8 cellular contexts compared by ENCODE assay signal in genomic region chr9:113621309-113621791, GRCh38.
DNase-seq lines count a peak whose midpoint lies in the region; ATAC-seq and TF ChIP-seq lines count a peak whose summit lies in the region.

No MANE protein-coding gene starts in this region.

- ATAC-seq in SK-N-SH treated with all-trans-retinoic acid at 6 μM for 48 hours (peak; percentile 40), Right ventricle myocardium inferior (peak; percentile 82), HG03520 (IDR thresholded peaks at IDR 0.05; ENCODE audit: unreplicated experiment) (no peak)

- intact Hi-C loops in Right ventricle myocardium inferior (cut with DNase I): loop anchor here (1.0 to 2.0 kb wide), 2 partner anchors 27 to 33 kb away; no protein-coding TSS in a partner anchor

- DNase-seq in COLO829 (ENCODE audit: low spot score): peak; percentile 56
- peak; percentile 90 for DNase-seq in Right ventricle myocardium inferior (ENCODE audit: missing footprints)
- peak; percentile 37 for DNase-seq in pons (ENCODE audit: low spot score)
- DNase-seq in NCI-H1092 (lab: John Stamatoyannopoulos, UW): no peak
- no peak for DNase-seq in stimulated activated CD4-positive, alpha-beta T cell treated with anti-CD3 and anti-CD28 coated beads, Interleukin-2, amount 100 ng/mL, for 24 hours
- no peak for DNase-seq in GF-D8 (lab: John Stamatoyannopoulos, UW)

TF ChIP-seq in SK-N-SH treated with all-trans-retinoic acid at 6 μM for 48 hours, 23 proteins besides CTCF, POLR2A, EP300 and RAD21:
- no peak for TF ChIP-seq ZFP3 (CRISPR knock-in tag; IDR thresholded peaks at IDR 0.05)
- TF ChIP-seq RARB (CRISPR knock-in tag; IDR thresholded peaks at IDR 0.05): no peak
- TF ChIP-seq OSR1 (CRISPR knock-in tag; IDR thresholded peaks at IDR 0.05): no peak
- no peak for TF ChIP-seq ZC3H10 (CRISPR knock-in tag; IDR thresholded peaks at IDR 0.05)
- 0 out of 2 replicates have a peak, but pooled peaks have one; percentile 24 for TF ChIP-seq ISL1 (CRISPR knock-in tag; IDR thresholded peaks at IDR 0.05)
- no peak for TF ChIP-seq SNAI2 (CRISPR knock-in tag; IDR thresholded peaks at IDR 0.05)

Comparison
In these comparisons a context has a peak if more than half of its experiments do, and no peak if none do; other contexts are left out.
1. DNase-seq: peak in COLO829 (single experiment), Right ventricle myocardium inferior (single experiment) and pons (single experiment); none in NCI-H1092 (single experiment), stimulated activated CD4-positive, alpha-beta T cell treated with anti-CD3 and anti-CD28 coated beads, Interleukin-2, amount 100 ng/mL, for 24 hours (0 of 2) and GF-D8 (single experiment).